In genomic region chr7:55130554-55131198, GRCh38 we compare ENCODE assay signal across 8 cellular contexts.
DNase-seq lines count a peak whose midpoint lies in the region; ATAC-seq, FAIRE-seq and TF ChIP-seq lines count a peak whose summit lies in the region.

No MANE protein-coding gene starts in this region.

- H4K20me1 ChIP-seq in OCI-LY3 (ENCODE audit: insufficient read depth, low read length): no peaks in the 10 kb centered on the region

- H2AFZ ChIP-seq in OCI-LY3 (ENCODE audit: low read depth, low read length): 0 out of 2 replicates have a peak overlapping the region, but pooled peaks have one; percentile 22

- H3K27me3 ChIP-seq in OCI-LY3 (ENCODE audit: low read depth, low read length) (no peaks in the 10 kb centered on the region), rectal smooth muscle tissue (ENCODE audit: control insufficient read depth, insufficient read depth, low read length) (no peaks in the 10 kb centered on the region)

- no peak for FAIRE-seq in GM12892 (lab: Jason Lieb, UNC)

- 0 out of 2 replicates have a peak, but pooled peaks cover 3% of the 10 kb centered on the region for H3K9me3 ChIP-seq in OCI-LY3 (ENCODE audit: insufficient read depth, low read length)

- peak overlapping the region; percentile 97 for H3K4me2 ChIP-seq in OCI-LY3 (ENCODE audit: low read length)

- ATAC-seq in GM18511 (IDR thresholded peaks at IDR 0.05; ENCODE audit: unreplicated experiment): peak; percentile 47

- H3K36me3 ChIP-seq in OCI-LY3 (replicated peaks; ENCODE audit: low read depth, low read length) (peaks cover 9% of the 10 kb centered on the region), rectal smooth muscle tissue (ENCODE audit: control insufficient read depth, insufficient read depth, low read length) (no peaks in the 10 kb centered on the region)

- H3K4me3 ChIP-seq in OCI-LY3 (ENCODE audit: low read length) (peak overlapping the region; percentile 72), fibroblast of the aortic adventitia (ENCODE audit: low read depth, low read length) (no peak overlapping the region), rectal smooth muscle tissue (ENCODE audit: low read length) (no peak overlapping the region)

- TF ChIP-seq CTCF in OCI-LY3 (IDR thresholded peaks at IDR 0.05; ENCODE audit: low read depth, low read length): no peak
- no peak for TF ChIP-seq CTCF in fibroblast of the aortic adventitia (IDR thresholded peaks at IDR 0.05; ENCODE audit: insufficient read depth, low read length)

- DNase-seq in fibroblast of the aortic adventitia (ENCODE audit: low read depth) (peak; percentile 81), cortex of kidney (lab: John Stamatoyannopoulos, UW) (no peak), NCI-H1048 (lab: John Stamatoyannopoulos, UW) (no peak), DMS53 treated with DMSO at 0.1 percent for 48 hours (lab: John Stamatoyannopoulos, UW; ENCODE audit: unreplicated experiment) (no peak), GM12892 (ENCODE audit: insufficient read length) (no peak)

- H3K9ac ChIP-seq in OCI-LY3 (ENCODE audit: low read length) (peak overlapping the region; percentile 88), rectal smooth muscle tissue (ENCODE audit: low read length) (no peak overlapping the region)

- H3K4me1 ChIP-seq in OCI-LY3 (ENCODE audit: low read length) (peaks cover 76% of the 10 kb centered on the region), rectal smooth muscle tissue (ENCODE audit: control insufficient read depth, insufficient read depth, low read length) (peaks cover 57% of the 10 kb centered on the region)

- H3K79me2 ChIP-seq in OCI-LY3 (ENCODE audit: low read length): no peaks in the 10 kb centered on the region

- no peak for TF ChIP-seq POLR2A in GM12892 (IDR thresholded peaks at IDR 0.05; ENCODE audit: low read depth, low read length)

- H3K27ac ChIP-seq in OCI-LY3 (ENCODE audit: low read length) (peak overlapping the region; percentile 99), rectal smooth muscle tissue (ENCODE audit: low read depth, low read length) (peak overlapping the region; percentile 82)
